In the genomic region with DNA sequence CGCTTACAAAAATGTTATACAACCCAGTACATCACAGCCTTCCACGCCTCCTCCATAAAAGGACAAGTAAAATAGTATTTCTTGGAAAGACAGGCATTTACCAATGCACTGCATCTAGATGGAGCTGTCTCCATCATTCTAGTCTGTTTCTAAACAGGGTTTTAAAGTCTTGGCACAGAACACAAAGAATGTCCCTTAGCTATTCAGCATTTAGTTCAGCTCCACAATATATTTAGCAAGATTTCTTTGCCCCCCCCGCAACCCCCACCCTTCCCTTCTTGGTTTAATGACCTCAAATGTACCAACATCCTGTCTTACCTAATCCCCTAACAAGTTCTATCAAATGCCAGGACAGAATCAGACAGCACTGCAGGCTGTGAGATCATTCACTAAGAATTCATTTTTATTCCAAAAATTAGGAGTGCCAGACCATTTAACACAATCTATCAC, we compare ENCODE assay signal across 8 cellular contexts.
A peak's percentile ranks its signal among the peaks of the same experiment; 100 is the strongest.
DNase-seq lines count a peak whose midpoint lies in the region; ATAC-seq and TF ChIP-seq lines count a peak whose summit lies in the region.

No MANE protein-coding gene starts in this region.

- H3K4me3 ChIP-seq in BJ (ENCODE audit: low read depth, low read length) (no peak overlapping the region), NB4 (ENCODE audit: low read depth, low read length) (no peak overlapping the region), muscle layer of colon (ENCODE audit: low read depth in 1 of 2, low read length in 2 of 2) (no peak overlapping the region)

- no peaks in the 10 kb centered on the region for H3K36me3 Mint-ChIP-seq in chondrocyte (ENCODE audit: low read depth)

- peak overlapping the region; percentile 27 for H3K27ac ChIP-seq in muscle layer of colon (ENCODE audit: low read depth, low read length)

- no peaks in the 10 kb centered on the region for H3K27me3 Mint-ChIP-seq in chondrocyte (ENCODE audit: low read depth)

- TF ChIP-seq POLR2A in NB4 (IDR thresholded peaks at IDR 0.05; ENCODE audit: extremely low read depth, insufficient read length), result no peak

- peaks cover 37% of the 10 kb centered on the region for H3K4me1 Mint-ChIP-seq in chondrocyte (ENCODE audit: low read depth)

- H3K4me1 ChIP-seq in muscle layer of colon (ENCODE audit: insufficient read depth, low read length), result peaks cover 23% of the 10 kb centered on the region

- CTCF ChIA-PET in BJ (lab: Yijun Ruan, JAX), result interaction anchor here (0.7 to 2.5 kb wide), 4 partner anchors 16 to 295 kb away, joined by 3 to 6 read pairs (median 4); no protein-coding TSS in a partner anchor

- DNase-seq in BJ (ENCODE audit: low read depth) (peak; percentile 83), NB4 (ENCODE audit: low read depth) (peak; percentile 84), chondrocyte (ENCODE audit: low spot score) (no peak), NCI-H526 (lab: John Stamatoyannopoulos, UW) (no peak), posterior cingulate gyrus (no peak)
- no peak for DNase-seq in central memory CD4-positive, alpha-beta T cell

- no peaks in the 10 kb centered on the region; the same call in 1 of the 2 replicates for H3K27me3 ChIP-seq in BJ (ENCODE audit: control insufficient read depth, insufficient read depth, low read length)
- no peaks in the 10 kb centered on the region for H3K27me3 ChIP-seq in muscle layer of colon (ENCODE audit: control insufficient read depth in 1 of 2, insufficient read depth in 2 of 2, low read length in 2 of 2)

- H3K9ac ChIP-seq in muscle layer of colon (ENCODE audit: low read length), result no peak overlapping the region

- no peaks in the 10 kb centered on the region for H3K9me3 Mint-ChIP-seq in chondrocyte (ENCODE audit: low read depth)

- intact Hi-C loops in posterior cingulate gyrus (cut with DNase I), result loop anchor here (5.0 kb wide), 2 partner anchors 199 to 294 kb away; a partner anchor contains a TSS

- no peaks in the 10 kb centered on the region for H3K9me3 ChIP-seq in muscle layer of colon (ENCODE audit: low read length)

- TF ChIP-seq CTCF in BJ (IDR thresholded peaks at IDR 0.05; ENCODE audit: insufficient read depth, low read depth, low read length) (peak; percentile 59), NB4 (IDR thresholded peaks at IDR 0.05; ENCODE audit: low read depth, low read length) (no peak), chondrocyte (IDR thresholded peaks at IDR 0.05) (peak; percentile 81)

- peak overlapping the region; percentile 80 for H3K27ac Mint-ChIP-seq in chondrocyte (ENCODE audit: unreplicated experiment)

- peak overlapping the region; percentile 1 for H3K4me3 Mint-ChIP-seq in chondrocyte (ENCODE audit: unreplicated experiment)

- POLR2A ChIA-PET in BJ (lab: Charles Lee), result interaction anchor here (0.6 kb wide), 4 partner anchors 40 to 786 kb away, joined by 3 to 8 read pairs (median 4); no protein-coding TSS in a partner anchor

- H3K36me3 ChIP-seq in BJ (ENCODE audit: control insufficient read depth, insufficient read depth, low read length) (no peaks in the 10 kb centered on the region), muscle layer of colon (ENCODE audit: insufficient read depth, low read length) (no peaks in the 10 kb centered on the region)

- ATAC-seq in HG02798 (IDR thresholded peaks at IDR 0.05; ENCODE audit: poor library complexity, unreplicated experiment), result no peak

Comparison
In these comparisons a context has a peak if more than half of its experiments do, and no peak if none do; other contexts are left out.
1. DNase-seq: peak in BJ (single experiment) and NB4 (single experiment); none in chondrocyte (single experiment), NCI-H526 (0 of 2), central memory CD4-positive, alpha-beta T cell (single experiment) and posterior cingulate gyrus (0 of 10).